In the genomic region with DNA sequence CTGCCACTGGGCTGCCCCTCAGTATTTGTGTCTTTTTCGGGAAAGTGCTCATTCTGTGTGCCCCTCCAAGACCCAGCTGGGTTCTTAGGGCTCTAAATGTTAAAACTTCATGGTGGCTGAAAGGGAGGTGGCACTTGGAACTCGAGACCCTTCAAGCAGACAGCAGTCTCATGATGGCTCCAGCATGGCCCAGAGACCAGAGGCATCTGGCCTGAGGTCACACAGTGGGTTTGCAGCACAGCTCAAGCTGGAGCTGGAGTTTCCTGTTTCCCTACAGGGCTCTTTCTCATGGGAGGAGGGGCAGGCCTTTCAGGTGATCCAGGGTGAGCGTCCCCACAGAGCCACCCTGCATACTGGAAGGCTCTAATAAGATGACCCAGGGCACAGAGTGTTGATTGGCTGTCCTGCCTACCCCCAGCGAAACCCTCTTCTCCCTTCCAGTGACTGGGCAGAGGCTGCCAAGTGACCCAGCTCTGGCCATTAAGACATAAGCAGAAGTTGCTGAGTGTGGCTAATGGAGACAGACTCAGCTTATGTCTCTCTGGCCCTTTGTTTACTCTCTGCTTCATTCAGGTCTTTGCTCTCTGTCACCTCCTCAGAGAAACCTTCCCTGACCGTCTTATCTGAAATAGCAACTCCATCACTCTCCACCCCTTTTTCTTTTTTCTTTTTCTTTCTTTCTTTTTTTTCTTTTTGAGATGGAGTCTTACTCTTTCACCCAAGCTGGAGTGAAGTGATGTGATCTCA, we compare ENCODE assay signal across 13 cellular contexts.
"Had no signal": no experiment of that assay in that cellular context is flagged by ENCODE, and none has a peak within 500 bp of the region (broad histone marks: within the 10 kb centered on the region; RNA-seq: fewer than 3 reads in every experiment).

No MANE protein-coding gene starts in this region.

- H3K27ac ChIP-seq: upper lobe of right lung had no signal

- H3K4me3 ChIP-seq: upper lobe of right lung had no signal

- H3K4me1 Mint-ChIP-seq: immature natural killer cell had no signal

- H3K9me3 ChIP-seq: upper lobe of right lung had no signal

- H3K27ac Mint-ChIP-seq: activated naive CD8-positive, alpha-beta T cell; immature natural killer cell; natural killer cell treated with Interleukin-12 subunit alpha and Interleukin-12 subunit beta and Interleukin-15 and Interleukin-18, amount 100 ng/mL, for 72 hours had no signal

- H3K36me3 ChIP-seq: upper lobe of right lung had no signal

- H3K9me3 Mint-ChIP-seq: natural killer cell treated with Interleukin-12 subunit alpha and Interleukin-12 subunit beta and Interleukin-15 and Interleukin-18, amount 100 ng/mL, for 72 hours had no signal

- H3K27me3 Mint-ChIP-seq: activated naive CD8-positive, alpha-beta T cell had no signal

- H3K27me3 ChIP-seq: upper lobe of right lung had no signal

- H3K36me3 Mint-ChIP-seq: activated naive CD8-positive, alpha-beta T cell; brain; immature natural killer cell; natural killer cell treated with Interleukin-12 subunit alpha and Interleukin-12 subunit beta and Interleukin-15 and Interleukin-18, amount 100 ng/mL, for 72 hours had no signal

- DNase-seq: activated T-cell treated with anti-CD3 and anti-CD28 coated beads, Interleukin-2, amount 50 U/mL, for 1 hour; amygdala; dermis blood vessel endothelial cell; hypothalamus; immature natural killer cell; stimulated activated CD4-positive, alpha-beta T cell treated with anti-CD3 and anti-CD28 coated beads, Interleukin-12 subunit alpha, Interleukin-12 subunit beta, amount 100 ng/mL, for 4 hours; stimulated activated naive CD4-positive, alpha-beta T cell; substantia nigra; T-helper 2 cell; upper lobe of right lung had no signal

- H3K4me3 Mint-ChIP-seq: activated naive CD8-positive, alpha-beta T cell; brain; immature natural killer cell; natural killer cell treated with Interleukin-12 subunit alpha and Interleukin-12 subunit beta and Interleukin-15 and Interleukin-18, amount 100 ng/mL, for 72 hours had no signal

- ATAC-seq: natural killer cell treated with Interleukin-12 subunit alpha and Interleukin-12 subunit beta and Interleukin-15 and Interleukin-18, amount 100 ng/mL, for 72 hours; upper lobe of right lung had no signal
